Comparison of ENCODE assay signal across 8 cellular contexts in genomic region chr22:24554316-24555159, GRCh38. TPM values are rescaled to one million over a fixed set of nuclear protein-coding genes. Genes with fewer than 3 reads are reported as not detected.
DNase-seq lines count a peak whose midpoint lies in the region; ATAC-seq and TF ChIP-seq lines count a peak whose summit lies in the region.

GUCD1 (minus strand) TSS chr22:24555138; CDS start chr22:24554991, 147 bp downstream.

- H3K4me3 ChIP-seq in lower leg skin (ENCODE audit: low read depth, poor library complexity, severe bottlenecking): peak within 1 kb of the TSS; percentile 91

- no peak for TF ChIP-seq POLR2A in lower leg skin (IDR thresholded peaks at IDR 0.05)

- H3K4me3 Mint-ChIP-seq in dendritic cell treated with granulocyte-macrophage colony-stimulating factor and Interleukin-4, amounts not matched to agents 40 ng/mL and 50 ng/mL, for 4 days: peak within 1 kb of the TSS; percentile 94

- peaks cover 69% of the 10 kb centered on the region for H3K4me1 Mint-ChIP-seq in dendritic cell treated with granulocyte-macrophage colony-stimulating factor and Interleukin-4, amounts not matched to agents 40 ng/mL and 50 ng/mL, for 4 days (ENCODE audit: low read depth)

- H3K27ac Mint-ChIP-seq in dendritic cell treated with granulocyte-macrophage colony-stimulating factor and Interleukin-4, amounts not matched to agents 40 ng/mL and 50 ng/mL, for 4 days: peak within 1 kb of the TSS; percentile 93

- H3K36me3 Mint-ChIP-seq in dendritic cell treated with granulocyte-macrophage colony-stimulating factor and Interleukin-4, amounts not matched to agents 40 ng/mL and 50 ng/mL, for 4 days (ENCODE audit: low read depth): peaks cover 69% of the 10 kb centered on the region

- H3K27me3 Mint-ChIP-seq in dendritic cell treated with granulocyte-macrophage colony-stimulating factor and Interleukin-4, amounts not matched to agents 40 ng/mL and 50 ng/mL, for 4 days: no peaks in the 10 kb centered on the region

- TF ChIP-seq CTCF in lower leg skin (IDR thresholded peaks at IDR 0.05): no peak

- peak; percentile 9 for ATAC-seq in HG03378 (IDR thresholded peaks at IDR 0.05; ENCODE audit: unreplicated experiment)
- no peak for ATAC-seq in HG03442 (IDR thresholded peaks at IDR 0.05; ENCODE audit: unreplicated experiment)

- WGBS in lower leg skin, 2 donors: 0 to 1% methylated on average over 36 to 44 of the region's 64 CpGs

- H3K9me3 Mint-ChIP-seq in dendritic cell treated with granulocyte-macrophage colony-stimulating factor and Interleukin-4, amounts not matched to agents 40 ng/mL and 50 ng/mL, for 4 days: no peaks in the 10 kb centered on the region

- intact Hi-C loops in dendritic cell treated with granulocyte-macrophage colony-stimulating factor and Interleukin-4, amounts not matched to agents 40 ng/mL and 50 ng/mL, for 4 days (cut with micrococcal nuclease): no loop called here
- intact Hi-C loops in lower leg skin (cut with DNase I; ENCODE audit: low total_unique reads): no loop called here

- DNase-seq in DMS 273 (lab: John Stamatoyannopoulos, UW; ENCODE audit: unreplicated experiment) (peak; percentile 46), DMS 273 treated with DMSO at 0.1 percent for 48 hours (lab: John Stamatoyannopoulos, UW) (no peak), UCSD-AML1 (lab: John Stamatoyannopoulos, UW; ENCODE audit: unreplicated experiment) (peak; percentile 35), lower leg skin (ENCODE audit: low spot score in 2 of 2) (peak in 1 of 2 donors; percentile 34)
- peak; percentile 7 to 26 (median 8) for DNase-seq in stimulated activated CD4-positive, alpha-beta T cell treated with anti-CD3 and anti-CD28 coated beads, TNF-alpha, amount 100 ng/mL, for 4 hours (ENCODE audit: low read depth in 3 of 3)

RNA-seq across cellular contexts. Expression of gene GUCD1, which starts in this region (rescaled TPM):
- total RNA-seq in lower leg skin: 100 to 1,000 TPM in 1 of 4 donors, 10 to 100 TPM in 3; 67.0 to 124 (median 95.9) TPM
